8 cellular contexts compared by ENCODE assay signal in the genomic region with DNA sequence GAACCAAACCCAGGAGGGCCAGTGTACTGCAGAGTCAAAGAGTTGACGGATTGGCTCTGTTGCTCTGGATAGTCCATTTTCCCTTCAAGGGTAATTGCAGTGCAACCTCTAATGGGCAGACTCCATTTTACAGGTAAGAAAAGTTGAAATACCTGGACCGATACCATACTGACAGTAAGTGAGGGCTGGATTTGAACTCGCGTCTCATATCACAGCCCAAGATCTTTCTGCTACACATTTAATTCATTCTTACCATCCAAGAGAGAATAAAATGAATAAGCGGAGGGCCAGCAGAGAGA. TPM values are rescaled to one million over a fixed set of nuclear protein-coding genes. Genes with fewer than 3 reads are reported as not detected.
DNase-seq lines count a peak whose midpoint lies in the region; ATAC-seq and TF ChIP-seq lines count a peak whose summit lies in the region.

No MANE protein-coding gene starts in this region.

- POLR2A ChIA-PET in AG04449 (lab: Yijun Ruan, JAX): no interaction called here

- H3K27ac ChIP-seq in mammary epithelial cell (ENCODE audit: insufficient read depth, low read depth, low read length): peak overlapping the region; percentile 48
- H3K27ac ChIP-seq in mucosa of rectum (ENCODE audit: low read depth in 2 of 2, low read length in 2 of 2): peak overlapping the region; percentile 94 to 96

- peak overlapping the region; percentile 78 for H3K9ac ChIP-seq in mammary epithelial cell (ENCODE audit: insufficient read depth, low read length)
- peak overlapping the region; percentile 58 to 92 for H3K9ac ChIP-seq in mucosa of rectum (ENCODE audit: low read depth in 1 of 2, low read length in 2 of 2)

- TF ChIP-seq CTCF in AG04449 (IDR thresholded peaks at IDR 0.05; ENCODE audit: insufficient read depth, low read length, missing control alignments) (no peak), mammary epithelial cell (conservative IDR thresholded peaks at IDR 0.05 in 1 of 2, IDR thresholded peaks at IDR 0.05 in 1 of 2; ENCODE audit: extremely low read depth in 1 of 2, insufficient read depth in 1 of 2, low read depth in 1 of 2, low read length in 2 of 2) (no peak)

- H3K9me3 ChIP-seq in mammary epithelial cell (replicated peaks; ENCODE audit: insufficient read depth, low read length) (no peaks in the 10 kb centered on the region), mucosa of rectum (ENCODE audit: control insufficient read depth in 2 of 2, low read length in 2 of 2) (no peaks in the 10 kb centered on the region)

- ATAC-seq in HG03159 (IDR thresholded peaks at IDR 0.05; ENCODE audit: unreplicated experiment) (peak; percentile 1), HG03196 (IDR thresholded peaks at IDR 0.05; ENCODE audit: unreplicated experiment) (no peak), HG03571 (IDR thresholded peaks at IDR 0.05; ENCODE audit: unreplicated experiment) (no peak)

- TSS peak; percentile 72 for BruUV-seq in mammary epithelial cell (replicated peaks; lab: Mats Ljungman, UMichigan)

- 25% methylated on average over 4 of the region's 5 CpGs for WGBS in mammary epithelial cell (ENCODE audit: low coverage, missing lambda C conversion rate)

- H3K79me2 ChIP-seq in mammary epithelial cell (ENCODE audit: insufficient read depth, low read length): peaks cover 40% of the 10 kb centered on the region

- peak overlapping the region; percentile 99 for H2AFZ ChIP-seq in mammary epithelial cell (ENCODE audit: low read depth, low read length)

- H3K4me3 ChIP-seq in AG04449 (ENCODE audit: low read depth, low read length) (peak overlapping the region; percentile 90), mammary epithelial cell (replicated peaks in 1 of 3; ENCODE audit: insufficient read depth in 1 of 3, low read depth in 2 of 3, low read length in 3 of 3) (peak overlapping the region; percentile 80 to 99 (median 98)), mucosa of rectum (ENCODE audit: low read length in 2 of 2) (peak overlapping the region; percentile 81 to 97)

- CTCF ChIA-PET in AG04449 (lab: Yijun Ruan, JAX): interaction anchor here (3.4 to 4.1 kb wide), 2 partner anchors 70 to 373 kb away, joined by 30 to 54 read pairs; no protein-coding TSS in a partner anchor
- CTCF ChIA-PET in mammary epithelial cell (lab: Charles Lee; ENCODE audit: low non-redundant PET): no interaction called here

- DNase-seq in AG04449 (ENCODE audit: low read depth, low spot score) (no peak), mammary epithelial cell (no peak), iPS-NIHi7 (ENCODE audit: extremely low spot score) (no peak), NCI-H1105 (lab: John Stamatoyannopoulos, UW) (no peak)

- no peaks in the 10 kb centered on the region for H3K27me3 ChIP-seq in mammary epithelial cell (ENCODE audit: insufficient read depth, low read length)
- H3K27me3 ChIP-seq in mucosa of rectum (ENCODE audit: control insufficient read depth in 2 of 2, insufficient read depth in 2 of 2, low read length in 2 of 2): no peaks in the 10 kb centered on the region

- H4K20me1 ChIP-seq in mammary epithelial cell (ENCODE audit: insufficient read depth, low read length): no peaks in the 10 kb centered on the region

- H3K36me3 ChIP-seq in mammary epithelial cell (ENCODE audit: insufficient read depth, low read length) (peaks cover 2% of the 10 kb centered on the region), mucosa of rectum (ENCODE audit: control insufficient read depth in 2 of 2, insufficient read depth in 2 of 2, low read length in 2 of 2) (peaks cover 0 to 2% of the 10 kb centered on the region in 2 donors)

- dilution Hi-C loops in mammary epithelial cell (cut with HindIII; ENCODE audit: low sequenced_read_pairs): no loop called here

- peak overlapping the region; percentile 87 for H3K4me2 ChIP-seq in mammary epithelial cell (ENCODE audit: insufficient read depth, low read depth, low read length)

- peaks cover 9% of the 10 kb centered on the region for H3K4me1 ChIP-seq in mammary epithelial cell (ENCODE audit: insufficient read depth, low read length)
- peaks cover 7 to 12% of the 10 kb centered on the region in 2 donors for H3K4me1 ChIP-seq in mucosa of rectum (ENCODE audit: control insufficient read depth in 2 of 2, insufficient read depth in 2 of 2, low read length in 2 of 2)

- intact Hi-C loops in mammary epithelial cell (cut with micrococcal nuclease): no loop called here

- in situ Hi-C loops in mammary epithelial cell (cut with MboI; ENCODE audit: low sequenced_read_pairs in 2 of 2): loop anchor here in 1 of 2 donors (25.0 kb wide), 1 partner anchor 375 kb away; no protein-coding TSS in a partner anchor

RNA-seq across cellular contexts. Expression of gene ZC3H14, which starts 0.4 kb away (rescaled TPM):
- total RNA-seq in mammary epithelial cell: 10 to 100 TPM; 60.7 to 70.3 TPM
- polyA plus RNA-seq in mammary epithelial cell: 79.0 TPM
- polyA minus RNA-seq in mammary epithelial cell: 84.2 TPM

RNA-seq across cellular contexts. Expression of gene PTPN21, which starts 7.7 kb away (rescaled TPM):
- total RNA-seq in mammary epithelial cell: 10 to 100 TPM; 10.0 to 22.8 TPM
- 6.5 TPM for polyA plus RNA-seq in mammary epithelial cell
- 12.2 TPM for polyA minus RNA-seq in mammary epithelial cell
